8 cellular contexts compared by ENCODE assay signal in the genomic region with DNA sequence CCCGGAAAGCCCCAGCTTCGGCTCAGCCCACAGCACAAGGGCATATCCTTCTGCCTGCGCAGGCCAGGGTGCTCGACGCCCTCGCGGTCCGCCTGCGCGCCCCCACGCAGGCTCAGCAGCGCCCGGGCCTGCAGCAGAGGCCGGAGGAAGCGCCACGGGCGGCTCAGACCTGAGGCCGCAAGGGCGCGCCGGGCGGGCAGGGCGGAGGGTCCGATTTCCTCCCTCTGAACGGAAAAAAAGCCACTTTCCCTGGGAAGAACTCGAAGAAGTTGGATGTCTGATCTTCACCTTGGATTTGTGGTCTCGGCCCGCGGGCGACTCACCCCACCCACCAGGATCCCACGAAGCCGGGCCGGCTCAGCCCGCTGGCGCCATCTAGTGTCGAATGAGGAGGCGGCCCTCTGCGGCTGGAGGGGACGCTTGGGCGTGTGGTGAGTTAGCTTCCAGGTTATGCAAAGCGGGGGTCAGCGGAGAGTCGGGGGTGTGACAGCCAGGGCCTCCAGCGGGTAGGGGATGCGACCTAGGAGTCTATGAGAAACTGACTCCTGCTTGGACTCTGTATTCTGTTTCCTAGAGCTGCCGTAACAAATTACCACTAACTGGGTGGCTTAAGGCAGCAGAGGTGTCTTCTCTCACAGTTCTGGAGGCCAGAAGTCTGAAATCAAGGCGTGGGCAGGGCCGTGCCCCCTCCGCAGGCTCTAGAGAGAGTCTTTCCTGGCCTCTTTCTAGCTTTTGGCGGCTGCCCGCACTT. TPM values are rescaled to one million over a fixed set of nuclear protein-coding genes. Genes with fewer than 3 reads are reported as not detected.
DNase-seq lines count a peak whose midpoint lies in the region; ATAC-seq and TF ChIP-seq lines count a peak whose summit lies in the region.

No MANE protein-coding gene starts in this region.

- H3K4me3 Mint-ChIP-seq in T-helper 2 cell treated with Interferon-gamma antibody and Interleukin-4, amounts not matched to agents 5 μg/mL and 100 μg/mL, for 36 hours, result peak overlapping the region; percentile 67

- H3K4me1 ChIP-seq in HCT116 (ENCODE audit: control insufficient read depth in 1 of 2, insufficient read depth in 2 of 2, low read length in 2 of 2) (peaks cover 0 to 8% of the 10 kb centered on the region in 2 experiments; a peak in 3 of 4 replicates), ascending aorta (peaks cover 0 to 10% of the 10 kb centered on the region in 2 donors)

- POLR2A ChIA-PET in HCT116 (lab: Charles Lee), result interaction anchor here (1.0 kb wide), 1 partner anchor 122 kb away, joined by 3 read pairs; no protein-coding TSS in a partner anchor

- RAD21 ChIA-PET in HCT116 (lab: Charles Lee; ENCODE audit: low non-redundant PET in 1 of 2, low total read pairs in 2 of 2, uncharacterized antibody in 2 of 2, unreplicated experiment in 2 of 2), result interaction anchor here (0.6 to 1.0 kb wide), 3 partner anchors 122 to 147 kb away, joined by 3 to 6 read pairs (median 4); no protein-coding TSS in a partner anchor

- H3K27me3 ChIP-seq in HCT116 (ENCODE audit: insufficient read depth, low read length) (no peaks in the 10 kb centered on the region), ascending aorta (no peaks in the 10 kb centered on the region)

- H2AFZ ChIP-seq in HCT116 (ENCODE audit: low read depth, low read length, poor library complexity, severe bottlenecking), result peak overlapping the region; percentile 74

- no peaks in the 10 kb centered on the region for H4K20me1 ChIP-seq in HCT116 (ENCODE audit: insufficient read depth)

- DNase-seq in GM04504 (ENCODE audit: low read depth) (peak; percentile 30), HCT116 (ENCODE audit: low read depth, low spot score) (no peak), NAMALWA (ENCODE audit: low spot score) (peak; percentile 61), ascending aorta (ENCODE audit: low spot score in 2 of 2) (peak in 1 of 2 donors; percentile 90), hepatic stellate cell (ENCODE audit: low spot score) (peak; percentile 85), retinal pigment epithelial cell (ENCODE audit: low read depth) (no peak), OCI-M2 (lab: John Stamatoyannopoulos, UW; ENCODE audit: unreplicated experiment) (no peak)
- DNase-seq in T-helper 2 cell treated with Interferon-gamma antibody and Interleukin-4, amounts not matched to agents 5 μg/mL and 100 μg/mL, for 36 hours (ENCODE audit: low spot score), result peak; percentile 78

- peak overlapping the region; percentile 39 for H3K9ac ChIP-seq in HCT116 (ENCODE audit: low read length)

- H3K9me3 Mint-ChIP-seq in T-helper 2 cell treated with Interferon-gamma antibody and Interleukin-4, amounts not matched to agents 5 μg/mL and 100 μg/mL, for 36 hours, result no peaks in the 10 kb centered on the region

- intact Hi-C loops in HCT116 (cut with micrococcal nuclease) (loop anchor here (1.0 kb wide), 2 partner anchors 124 to 142 kb away; no protein-coding TSS in a partner anchor), ascending aorta (cut with DNase I) (loop anchor here (1.0 kb wide), 2 partner anchors 124 to 142 kb away; no protein-coding TSS in a partner anchor)

- peak overlapping the region; percentile 17 to 49; a peak in 3 of 4 replicates for H3K4me3 ChIP-seq in HCT116 (replicated peaks in 1 of 2; ENCODE audit: low read depth in 1 of 2, low read length in 2 of 2)
- H3K4me3 ChIP-seq in ascending aorta, result peak overlapping the region; percentile 43 to 49
- peak overlapping the region; percentile 38 for H3K4me3 ChIP-seq in retinal pigment epithelial cell (ENCODE audit: low read length)

- TF ChIP-seq RAD21 in HCT116 (IDR thresholded peaks at IDR 0.05; ENCODE audit: low read depth), result peak; percentile 99

- peak; percentile 94 to 98 (median 97) for TF ChIP-seq CTCF in HCT116 (IDR thresholded peaks at IDR 0.05 in 2 of 3, conservative IDR thresholded peaks at IDR 0.05 in 1 of 3; ENCODE audit: borderline replicate concordance in 1 of 3, insufficient read depth in 1 of 3, low read depth in 2 of 3, low read length in 2 of 3)
- peak; percentile 95 to 100 (median 98) for TF ChIP-seq CTCF in ascending aorta (IDR thresholded peaks at IDR 0.05)
- peak; percentile 94 for TF ChIP-seq CTCF in retinal pigment epithelial cell (conservative IDR thresholded peaks at IDR 0.05; ENCODE audit: low read depth, low read length)

- H3K79me2 ChIP-seq in HCT116 (ENCODE audit: insufficient read depth, low read length), result no peaks in the 10 kb centered on the region

- peak overlapping the region; percentile 84 for H3K4me2 ChIP-seq in HCT116 (ENCODE audit: low read length)

- BruUV-seq in HCT116 (replicated peaks; lab: Mats Ljungman, UMichigan), result no TSS peak

- H3K9me3 ChIP-seq in HCT116 (ENCODE audit: control insufficient read depth in 1 of 2, insufficient read depth in 1 of 2, low read depth in 1 of 2, low read length in 2 of 2), result no peaks in the 10 kb centered on the region
- H3K9me3 ChIP-seq in ascending aorta, result no peaks in the 10 kb centered on the region

- CTCF ChIA-PET in HCT116 (lab: Charles Lee), result interaction anchor here (0.6 to 2.0 kb wide), 6 partner anchors 38 to 192 kb away, joined by 3 to 25 read pairs (median 6); no protein-coding TSS in a partner anchor

- H3K36me3 Mint-ChIP-seq in T-helper 2 cell treated with Interferon-gamma antibody and Interleukin-4, amounts not matched to agents 5 μg/mL and 100 μg/mL, for 36 hours (ENCODE audit: low read depth), result no peaks in the 10 kb centered on the region

- H3K27me3 Mint-ChIP-seq in T-helper 2 cell treated with Interferon-gamma antibody and Interleukin-4, amounts not matched to agents 5 μg/mL and 100 μg/mL, for 36 hours (ENCODE audit: low read depth), result peaks cover 4% of the 10 kb centered on the region

- ATAC-seq in HCT116, result peak; percentile 95

- TF ChIP-seq POLR2A in HCT116 (IDR thresholded peaks at IDR 0.05; ENCODE audit: borderline replicate concordance, extremely low read depth, insufficient read depth, insufficient read length), result no peak

- no peaks in the 10 kb centered on the region for H3K36me3 ChIP-seq in HCT116 (ENCODE audit: control insufficient read depth in 1 of 2, insufficient read depth in 2 of 2, low read length in 2 of 2)
- H3K36me3 ChIP-seq in ascending aorta, result no peaks in the 10 kb centered on the region

- peak overlapping the region; percentile 29; the same call in 1 of the 2 replicates for H3K27ac ChIP-seq in HCT116 (ENCODE audit: low read depth, low read length)
- H3K27ac ChIP-seq in ascending aorta, result peak overlapping the region in 1 of 2 donors; percentile 57

- no peaks in the 10 kb centered on the region for H3K9me2 ChIP-seq in HCT116 (ENCODE audit: insufficient read depth)

- peak overlapping the region; percentile 67 for H3K27ac Mint-ChIP-seq in T-helper 2 cell treated with Interferon-gamma antibody and Interleukin-4, amounts not matched to agents 5 μg/mL and 100 μg/mL, for 36 hours

- peaks cover 26% of the 10 kb centered on the region for H3K4me1 Mint-ChIP-seq in T-helper 2 cell treated with Interferon-gamma antibody and Interleukin-4, amounts not matched to agents 5 μg/mL and 100 μg/mL, for 36 hours (ENCODE audit: low read depth)

TF ChIP-seq in HCT116, 20 proteins besides CTCF, POLR2A, EP300 and RAD21:
- TF ChIP-seq CBX3 (IDR thresholded peaks at IDR 0.05; ENCODE audit: low read depth) (peak; percentile 92), ZFX (IDR thresholded peaks at IDR 0.05) (peak; percentile 70), ZNF274 (IDR thresholded peaks at IDR 0.05; ENCODE audit: low read depth, low read length) (no peak), EGR1 (IDR thresholded peaks at IDR 0.05; ENCODE audit: low read depth) (peak; percentile 52; the same call in 1 of the 2 replicates), MAX (IDR thresholded peaks at IDR 0.05) (peak; percentile 99), JUND (IDR thresholded peaks at IDR 0.05) (no peak)

RNA-seq across cellular contexts. Expression of gene SRSF5, which starts 40.0 kb away (rescaled TPM):
- 258 TPM for total RNA-seq in HCT116 (2021; ENCODE audit: unreplicated experiment)
- polyA plus RNA-seq in HCT116 (2012), result 246 and 285 TPM in 2 replicates
- 113 TPM for total RNA-seq in ascending aorta

Comparison
In these comparisons a context has a peak if more than half of its experiments do, and no peak if none do; other contexts are left out.
1. DNase-seq: peak in GM04504 (single experiment), NAMALWA (single experiment), T-helper 2 cell treated with Interferon-gamma antibody and Interleukin-4, amounts not matched to agents 5 μg/mL and 100 μg/mL, for 36 hours (single experiment) and hepatic stellate cell (single experiment); none in HCT116 (single experiment), retinal pigment epithelial cell (single experiment) and OCI-M2 (single experiment).
2. Peak in every context shown above with its lines, with median percentiles within 50 percentile points of each other: H3K4me3 ChIP-seq and CTCF ChIP-seq.